Comparison of ENCODE assay signal across 19 cellular contexts in genomic region chr4:17701882-17702281, GRCh38.
"Had no signal": no experiment of that assay in that cellular context is flagged by ENCODE, and none has a peak within 500 bp of the region (broad histone marks: within the 10 kb centered on the region; RNA-seq: fewer than 3 reads in every experiment).

No MANE protein-coding gene starts in this region.

- H3K4me1 Mint-ChIP-seq: IgD-negative memory B cell had no signal

- ATAC-seq: K562 had no signal

- H3K4me2 ChIP-seq: KMS-11, SK-N-SH had no signal

- H3K27ac ChIP-seq: HL-60, KMS-11 had no signal

- H3K4me3 Mint-ChIP-seq: IgD-negative memory B cell had no signal

- H3K27ac Mint-ChIP-seq: IgD-negative memory B cell had no signal

- H3K9ac ChIP-seq: KMS-11, SK-N-SH had no signal

- H3K4me3 ChIP-seq: K562 had no signal

- DNase-seq: Kasumi-1, MM.1S, NCI-H1092 treated with DMSO at 0.1 percent for 48 hours, NCI-H1436, NCI-H187, NCI-H2029, NCI-H2081 treated with DMSO at 0.1 percent for 48 hours, NCI-H2171, NCI-H226, NCI-H446, NCI-H510A, NCI-H774, RPMI8226, SHP77, SK-N-SH had no signal

- H3K36me3 Mint-ChIP-seq: IgD-negative memory B cell had no signal

- H3K9me3 ChIP-seq: SK-N-SH had no signal
